1 cellular context compared by ENCODE assay signal in genomic region chr22:28741758-28742561, GRCh38.
A peak's percentile ranks its signal among the peaks of the same experiment; 100 is the strongest.
TF ChIP-seq lines count a peak whose summit lies in the region.

Gene CHEK2 (minus strand): TSS chr22:28741820. CDS start chr22:28734721, 7,099 bp downstream.
Gene HSCB (plus strand): TSS chr22:28742039. CDS start chr22:28742096, 57 bp downstream.

TF ChIP-seq in K562, 482 proteins besides CTCF, POLR2A, EP300 and RAD21 (continued from another document and continues in another):
- no peak for TF ChIP-seq RBM39 (optimal IDR thresholded peaks at IDR 0.05; ENCODE audit: low read depth, low read length)
- TF ChIP-seq POU5F1 (IDR thresholded peaks at IDR 0.05; ENCODE audit: borderline replicate concordance, low read depth, low read length, partially characterized antibody): peak; percentile 24
- TF ChIP-seq LEF1 (IDR thresholded peaks at IDR 0.05): no peak
- TF ChIP-seq SETDB1 (IDR thresholded peaks at IDR 0.05; ENCODE audit: low read length): no peak
- 0 out of 2 replicates have a peak, but pooled peaks have one; percentile 7 for TF ChIP-seq XRCC5 (IDR thresholded peaks at IDR 0.05; ENCODE audit: low read depth, low read length)
- peak; percentile 49 for TF ChIP-seq RBM25 (IDR thresholded peaks at IDR 0.05; ENCODE audit: low read depth, low read length, severe bottlenecking)
- TF ChIP-seq FOXP1 (CRISPR knock-in tag; IDR thresholded peaks at IDR 0.05): no peak
- TF ChIP-seq ZNF830 (CRISPR knock-in tag; IDR thresholded peaks at IDR 0.05): no peak
- TF ChIP-seq TCF7 (IDR thresholded peaks at IDR 0.05; ENCODE audit: borderline replicate concordance): no peak
- TF ChIP-seq CREBBP (IDR thresholded peaks at IDR 0.05; ENCODE audit: low read depth, low read length): no peak
- TF ChIP-seq KLF13 (tag; IDR thresholded peaks at IDR 0.05; ENCODE audit: borderline replicate concordance, low read depth): no peak
- TF ChIP-seq PTTG1 (tag; IDR thresholded peaks at IDR 0.05; ENCODE audit: low read depth): no peak
- no peak for TF ChIP-seq PHF20 (IDR thresholded peaks at IDR 0.05; ENCODE audit: partially characterized antibody)
- TF ChIP-seq ZBTB7A (IDR thresholded peaks at IDR 0.05; ENCODE audit: borderline replicate concordance, control insufficient read depth, low read depth, low read length): peak; percentile 83; the same call in 1 of the 2 replicates
- TF ChIP-seq RUNX1 (IDR thresholded peaks at IDR 0.05; ENCODE audit: low read depth): no peak
- no peak for TF ChIP-seq GATAD2A (IDR thresholded peaks at IDR 0.05)
- peak; percentile 92 for TF ChIP-seq GABPA (tag; conservative IDR thresholded peaks at IDR 0.05; ENCODE audit: low read depth)
- peak; percentile 50 for TF ChIP-seq KDM5B (IDR thresholded peaks at IDR 0.05; ENCODE audit: insufficient replicate concordance, low read depth, low read length)
- no peak for TF ChIP-seq HMBOX1 (IDR thresholded peaks at IDR 0.05)
- no peak for TF ChIP-seq PRPF4 (IDR thresholded peaks at IDR 0.05; ENCODE audit: insufficient read depth, low read depth, low read length, poor library complexity, severe bottlenecking)
- TF ChIP-seq NEUROD1 (IDR thresholded peaks at IDR 0.05; ENCODE audit: borderline replicate concordance, low read depth, low read length, partially characterized antibody): peak; percentile 80
- no peak for TF ChIP-seq ZNF398 (CRISPR knock-in tag; IDR thresholded peaks at IDR 0.05)
- no peak for TF ChIP-seq ZNF134 (CRISPR knock-in tag; conservative IDR thresholded peaks at IDR 0.05)
- no peak for TF ChIP-seq POLR3G (IDR thresholded peaks at IDR 0.05; ENCODE audit: extremely low read depth, insufficient read length, insufficient replicate concordance)
- TF ChIP-seq KHSRP (IDR thresholded peaks at IDR 0.05): no peak
- TF ChIP-seq PURB (CRISPR knock-in tag; IDR thresholded peaks at IDR 0.05; ENCODE audit: low read depth): no peak
- no peak for TF ChIP-seq TAF15 (IDR thresholded peaks at IDR 0.05; ENCODE audit: low read depth, low read length)
- no peak for TF ChIP-seq CHD7 (IDR thresholded peaks at IDR 0.05; ENCODE audit: low read depth, low read length)
- no peak for TF ChIP-seq ELF4 (CRISPR knock-in tag; IDR thresholded peaks at IDR 0.05)
- peak; percentile 80 for TF ChIP-seq RBFOX2 (IDR thresholded peaks at IDR 0.05; ENCODE audit: low read depth, low read length)
- TF ChIP-seq CSDE1 (IDR thresholded peaks at IDR 0.05): no peak
- no peak for TF ChIP-seq THAP12 (CRISPR knock-in tag; IDR thresholded peaks at IDR 0.05)
- TF ChIP-seq JUN (IDR thresholded peaks at IDR 0.05; ENCODE audit: borderline replicate concordance, low read depth, low read length): peak; percentile 89
- no peak for TF ChIP-seq JUN (CRISPR knock-in tag; IDR thresholded peaks at IDR 0.05; ENCODE audit: borderline replicate concordance)
- TF ChIP-seq CREB1 (IDR thresholded peaks at IDR 0.05): peak; percentile 67
- TF ChIP-seq CREB1 (CRISPR knock-in tag; IDR thresholded peaks at IDR 0.05): peak; percentile 87
- TF ChIP-seq TFE3 (CRISPR knock-in tag; IDR thresholded peaks at IDR 0.05): no peak
- no peak; the same call in 1 of the 2 replicates for TF ChIP-seq ETV5 (CRISPR knock-in tag; IDR thresholded peaks at IDR 0.05; ENCODE audit: low read depth)
- TF ChIP-seq KDM2B (CRISPR knock-in tag; IDR thresholded peaks at IDR 0.05): no peak
- no peak for TF ChIP-seq FIP1L1 (IDR thresholded peaks at IDR 0.05; ENCODE audit: low read depth, low read length, poor library complexity, severe bottlenecking)
- peak; percentile 15 for TF ChIP-seq TCF3 (CRISPR knock-in tag; IDR thresholded peaks at IDR 0.05)
- 0 out of 2 replicates have a peak, but pooled peaks have one; percentile 58 for TF ChIP-seq LCOR (CRISPR knock-in tag; IDR thresholded peaks at IDR 0.05)
- no peak for TF ChIP-seq BDP1 (IDR thresholded peaks at IDR 0.05; ENCODE audit: insufficient read depth, insufficient read length)
- no peak for TF ChIP-seq TRIM24 (IDR thresholded peaks at IDR 0.05)
- TF ChIP-seq SMARCA4 (IDR thresholded peaks at IDR 0.05): 0 out of 2 replicates have a peak, but pooled peaks have one; percentile 1
- TF ChIP-seq ZNF212 (CRISPR knock-in tag; IDR thresholded peaks at IDR 0.05): no peak
- peak; percentile 83 for TF ChIP-seq TAF1 (IDR thresholded peaks at IDR 0.05; ENCODE audit: control insufficient read depth, extremely low read depth, insufficient read depth, low read length, severe bottlenecking)
